ENCODE assay signal across 8 cellular contexts in genomic region chr1:35708179-35708891, GRCh38.
DNase-seq lines count a peak whose midpoint lies in the region; ATAC-seq lines count a peak whose summit lies in the region.

No MANE protein-coding gene starts in this region.

- DNase-seq in COR-L47 (lab: John Stamatoyannopoulos, UW) = peak; percentile 65
- DNase-seq in NCI-H1694 (lab: John Stamatoyannopoulos, UW) = peak; percentile 31
- DNase-seq in iPS-NIHi11 (ENCODE audit: low spot score) = peak; percentile 46
- peak; percentile 25 for DNase-seq in stimulated activated naive CD8-positive, alpha-beta T cell treated with anti-CD3 and anti-CD28 coated beads, Interleukin-15, Interleukin-2, amounts not matched to agents 100 U/mL and 50 U/mL, for 24 hours
- no peak for DNase-seq in NOMO-1 treated with dmso at 0.1 percent for 144 hours (lab: John Stamatoyannopoulos, UW; ENCODE audit: unreplicated experiment)

- peaks cover 18% of the 10 kb centered on the region for H3K4me1 Mint-ChIP-seq in activated naive CD8-positive, alpha-beta T cell (ENCODE audit: low read depth)

- H3K9me3 Mint-ChIP-seq in activated naive CD8-positive, alpha-beta T cell (ENCODE audit: low read depth) = no peaks in the 10 kb centered on the region

- H3K4me3 Mint-ChIP-seq in activated naive CD8-positive, alpha-beta T cell = peak overlapping the region; percentile 76

- no peak overlapping the region for H3K27ac Mint-ChIP-seq in activated naive CD8-positive, alpha-beta T cell

- H3K27me3 Mint-ChIP-seq in activated naive CD8-positive, alpha-beta T cell = peaks cover 27% of the 10 kb centered on the region

- no peaks in the 10 kb centered on the region for H3K36me3 Mint-ChIP-seq in activated naive CD8-positive, alpha-beta T cell

- ATAC-seq in stimulated activated naive CD8-positive, alpha-beta T cell treated with anti-CD3 and anti-CD28 coated beads, Interleukin-15, Interleukin-2, amounts not matched to agents 100 U/mL and 50 U/mL, for 24 hours = peak; percentile 39
- ATAC-seq in HG03521 (IDR thresholded peaks at IDR 0.05; ENCODE audit: unreplicated experiment) (no peak), HG03469 (IDR thresholded peaks at IDR 0.05; ENCODE audit: unreplicated experiment) (no peak)
